Comparison of ENCODE assay signal across 19 cellular contexts in the genomic region with DNA sequence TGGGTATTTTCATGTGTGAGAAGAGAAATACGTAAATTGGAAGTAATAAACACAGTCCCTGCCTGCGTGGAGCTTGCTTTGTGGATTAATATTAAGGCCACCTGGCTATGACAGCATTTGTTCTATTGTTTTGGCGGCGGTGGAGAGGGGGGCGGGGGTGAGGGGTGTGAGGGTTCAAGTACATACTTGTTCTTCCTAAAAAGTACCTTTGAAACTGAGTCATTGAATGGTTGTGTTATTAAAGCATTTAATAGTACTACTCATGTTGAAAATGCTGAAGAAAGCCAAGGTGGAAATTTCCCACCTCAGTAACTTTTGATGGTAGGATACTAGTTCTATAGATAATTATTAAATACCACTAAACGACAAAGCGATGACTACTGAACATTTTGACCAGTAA.
A peak's percentile ranks its signal among the peaks of the same experiment; 100 is the strongest.
DNase-seq lines count a peak whose midpoint lies in the region; ATAC-seq and TF ChIP-seq lines count a peak whose summit lies in the region.
"Had no signal": no experiment of that assay in that cellular context is flagged by ENCODE, and none has a peak within 500 bp of the region (broad histone marks: within the 10 kb centered on the region; RNA-seq: fewer than 3 reads in every experiment).

No MANE protein-coding gene starts in this region.

- intact Hi-C loops in adrenal gland (cut with DNase I), result no loop called here

- TF ChIP-seq CTCF in adrenal gland (IDR thresholded peaks at IDR 0.05), result no peak

- 87% methylated on average over 7 of the region's 7 CpGs for WGBS in thymus
- WGBS in adrenal gland, 4 donors, result 75 to 83% (median 78%) methylated on average over 7 of the region's 7 CpGs

- TF ChIP-seq POLR2A in adrenal gland (IDR thresholded peaks at IDR 0.05), result no peak

- no peaks in the 10 kb centered on the region for H3K27me3 ChIP-seq in thymus (ENCODE audit: control insufficient read depth, insufficient read depth)
- H3K27me3 ChIP-seq in adrenal gland, result no peaks in the 10 kb centered on the region
- H3K27me3 ChIP-seq: BLaER1 treated with 17β-estradiol and CSF1 and Interleukin-3, amounts not matched to agents 10 nM and 100 nM; SJCRH30 had no signal

- H3K4me1 ChIP-seq in thymus (ENCODE audit: control insufficient read depth, insufficient read depth, low read length), result no peaks in the 10 kb centered on the region
- no peaks in the 10 kb centered on the region for H3K4me1 ChIP-seq in adrenal gland (replicated peaks in 1 of 2)
- H3K4me1 ChIP-seq: HAP-1, SJCRH30 had no signal

- peak; percentile 43 for DNase-seq in NCI-H748 (lab: John Stamatoyannopoulos, UW; ENCODE audit: unreplicated experiment)
- no peak for DNase-seq in NCI-H748 treated with DMSO at 0.1 percent for 48 hours (lab: John Stamatoyannopoulos, UW)
- DNase-seq in SW480 (ENCODE audit: low spot score), result peak; percentile 8
- DNase-seq in epithelial cell of prostate (ENCODE audit: low read depth, low spot score), result peak; percentile 34
- DNase-seq in adrenal gland, result no peak
- DNase-seq in stimulated activated naive CD4-positive, alpha-beta T cell (lab: John Stamatoyannopoulos, UW), result no peak
- DNase-seq: 8988T; Caco-2; CD4-positive, alpha-beta memory T cell; NCI-H1417; NCI-H1694 treated with DMSO at 0.1 percent for 48 hours; OCI-M1; SJCRH30 had no signal

- H3K4me3 ChIP-seq in thymus (ENCODE audit: low read length) (no peak overlapping the region), adrenal gland (no peak overlapping the region)
- H3K4me3 ChIP-seq: BLaER1 treated with 17β-estradiol and CSF1 and Interleukin-3, amounts not matched to agents 10 nM and 100 nM; GM23338; HAP-1; SJCRH30 had no signal

- H3K27ac ChIP-seq in epithelial cell of prostate (no peak overlapping the region), thymus (ENCODE audit: low read depth) (peak overlapping the region; percentile 1), adrenal gland (no peak overlapping the region)
- H3K27ac ChIP-seq: BLaER1 treated with 17β-estradiol and CSF1 and Interleukin-3, amounts not matched to agents 10 nM and 100 nM; HL-60; SJCRH30 had no signal

- H3K9me3 ChIP-seq in thymus (ENCODE audit: control insufficient read depth) (no peaks in the 10 kb centered on the region), adrenal gland (replicated peaks in 1 of 3) (no peaks in the 10 kb centered on the region)
- H3K9me3 ChIP-seq: BLaER1 treated with 17β-estradiol and CSF1 and Interleukin-3, amounts not matched to agents 10 nM and 100 nM; Caco-2; HAP-1; SJCRH30 had no signal

- H3K36me3 ChIP-seq in thymus (ENCODE audit: control insufficient read depth, insufficient read depth), result no peaks in the 10 kb centered on the region
- no peaks in the 10 kb centered on the region for H3K36me3 ChIP-seq in adrenal gland (replicated peaks in 1 of 2)
- H3K36me3 ChIP-seq: BLaER1 treated with 17β-estradiol and CSF1 and Interleukin-3, amounts not matched to agents 10 nM and 100 nM; HAP-1; SJCRH30 had no signal

- no peak for ATAC-seq in SK-N-SH treated with all-trans-retinoic acid at 6 μM for 48 hours
- ATAC-seq: GM23338 had no signal

TF ChIP-seq in SK-N-SH treated with all-trans-retinoic acid at 6 μM for 48 hours, 23 proteins besides CTCF, POLR2A, EP300 and RAD21:
- TF ChIP-seq, protein P1, sequence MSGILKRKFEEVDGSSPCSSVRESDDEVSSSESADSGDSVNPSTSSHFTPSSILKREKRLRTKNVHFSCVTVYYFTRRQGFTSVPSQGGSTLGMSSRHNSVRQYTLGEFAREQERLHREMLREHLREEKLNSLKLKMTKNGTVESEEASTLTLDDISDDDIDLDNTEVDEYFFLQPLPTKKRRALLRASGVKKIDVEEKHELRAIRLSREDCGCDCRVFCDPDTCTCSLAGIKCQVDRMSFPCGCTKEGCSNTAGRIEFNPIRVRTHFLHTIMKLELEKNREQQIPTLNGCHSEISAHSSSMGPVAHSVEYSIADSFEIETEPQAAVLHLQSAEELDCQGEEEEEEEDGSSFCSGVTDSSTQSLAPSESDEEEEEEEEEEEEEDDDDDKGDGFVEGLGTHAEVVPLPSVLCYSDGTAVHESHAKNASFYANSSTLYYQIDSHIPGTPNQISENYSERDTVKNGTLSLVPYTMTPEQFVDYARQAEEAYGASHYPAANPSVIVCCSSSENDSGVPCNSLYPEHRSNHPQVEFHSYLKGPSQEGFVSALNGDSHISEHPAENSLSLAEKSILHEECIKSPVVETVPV (CRISPR knock-in tag; IDR thresholded peaks at IDR 0.05), result no peak
- no peak for TF ChIP-seq ZNF565 (CRISPR knock-in tag; conservative IDR thresholded peaks at IDR 0.05; ENCODE audit: low read depth)
- no peak for TF ChIP-seq ZNF70 (CRISPR knock-in tag; IDR thresholded peaks at IDR 0.05)
- TF ChIP-seq OSR1 (CRISPR knock-in tag; IDR thresholded peaks at IDR 0.05), result no peak
- TF ChIP-seq ZNF8 (CRISPR knock-in tag; IDR thresholded peaks at IDR 0.05), result no peak
- TF ChIP-seq, protein P2, sequence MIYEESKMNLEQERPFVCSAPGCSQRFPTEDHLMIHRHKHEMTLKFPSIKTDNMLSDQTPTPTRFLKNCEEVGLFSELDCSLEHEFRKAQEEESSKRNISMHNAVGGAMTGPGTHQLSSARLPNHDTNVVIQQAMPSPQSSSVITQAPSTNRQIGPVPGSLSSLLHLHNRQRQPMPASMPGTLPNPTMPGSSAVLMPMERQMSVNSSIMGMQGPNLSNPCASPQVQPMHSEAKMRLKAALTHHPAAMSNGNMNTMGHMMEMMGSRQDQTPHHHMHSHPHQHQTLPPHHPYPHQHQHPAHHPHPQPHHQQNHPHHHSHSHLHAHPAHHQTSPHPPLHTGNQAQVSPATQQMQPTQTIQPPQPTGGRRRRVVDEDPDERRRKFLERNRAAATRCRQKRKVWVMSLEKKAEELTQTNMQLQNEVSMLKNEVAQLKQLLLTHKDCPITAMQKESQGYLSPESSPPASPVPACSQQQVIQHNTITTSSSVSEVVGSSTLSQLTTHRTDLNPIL (CRISPR knock-in tag; IDR thresholded peaks at IDR 0.05; ENCODE audit: low read depth), result no peak
- no peak for TF ChIP-seq GLIS3 (CRISPR knock-in tag; IDR thresholded peaks at IDR 0.05)
- no peak for TF ChIP-seq BACH2 (CRISPR knock-in tag; IDR thresholded peaks at IDR 0.05; ENCODE audit: borderline replicate concordance)
- TF ChIP-seq, protein P3, sequence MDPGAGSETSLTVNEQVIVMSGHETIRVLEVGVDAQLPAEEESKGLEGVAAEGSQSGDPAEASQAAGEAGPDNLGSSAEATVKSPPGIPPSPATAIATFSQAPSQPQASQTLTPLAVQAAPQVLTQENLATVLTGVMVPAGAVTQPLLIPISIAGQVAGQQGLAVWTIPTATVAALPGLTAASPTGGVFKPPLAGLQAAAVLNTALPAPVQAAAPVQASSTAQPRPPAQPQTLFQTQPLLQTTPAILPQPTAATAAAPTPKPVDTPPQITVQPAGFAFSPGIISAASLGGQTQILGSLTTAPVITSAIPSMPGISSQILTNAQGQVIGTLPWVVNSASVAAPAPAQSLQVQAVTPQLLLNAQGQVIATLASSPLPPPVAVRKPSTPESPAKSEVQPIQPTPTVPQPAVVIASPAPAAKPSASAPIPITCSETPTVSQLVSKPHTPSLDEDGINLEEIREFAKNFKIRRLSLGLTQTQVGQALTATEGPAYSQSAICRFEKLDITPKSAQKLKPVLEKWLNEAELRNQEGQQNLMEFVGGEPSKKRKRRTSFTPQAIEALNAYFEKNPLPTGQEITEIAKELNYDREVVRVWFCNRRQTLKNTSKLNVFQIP (CRISPR knock-in tag; IDR thresholded peaks at IDR 0.05; ENCODE audit: borderline replicate concordance, low read depth), result no peak
- no peak for TF ChIP-seq ISL1 (CRISPR knock-in tag; IDR thresholded peaks at IDR 0.05)
- TF ChIP-seq TOX (CRISPR knock-in tag; IDR thresholded peaks at IDR 0.05; ENCODE audit: borderline replicate concordance), result no peak
- no peak for TF ChIP-seq SNAI2 (CRISPR knock-in tag; IDR thresholded peaks at IDR 0.05)
- TF ChIP-seq, protein P4, sequence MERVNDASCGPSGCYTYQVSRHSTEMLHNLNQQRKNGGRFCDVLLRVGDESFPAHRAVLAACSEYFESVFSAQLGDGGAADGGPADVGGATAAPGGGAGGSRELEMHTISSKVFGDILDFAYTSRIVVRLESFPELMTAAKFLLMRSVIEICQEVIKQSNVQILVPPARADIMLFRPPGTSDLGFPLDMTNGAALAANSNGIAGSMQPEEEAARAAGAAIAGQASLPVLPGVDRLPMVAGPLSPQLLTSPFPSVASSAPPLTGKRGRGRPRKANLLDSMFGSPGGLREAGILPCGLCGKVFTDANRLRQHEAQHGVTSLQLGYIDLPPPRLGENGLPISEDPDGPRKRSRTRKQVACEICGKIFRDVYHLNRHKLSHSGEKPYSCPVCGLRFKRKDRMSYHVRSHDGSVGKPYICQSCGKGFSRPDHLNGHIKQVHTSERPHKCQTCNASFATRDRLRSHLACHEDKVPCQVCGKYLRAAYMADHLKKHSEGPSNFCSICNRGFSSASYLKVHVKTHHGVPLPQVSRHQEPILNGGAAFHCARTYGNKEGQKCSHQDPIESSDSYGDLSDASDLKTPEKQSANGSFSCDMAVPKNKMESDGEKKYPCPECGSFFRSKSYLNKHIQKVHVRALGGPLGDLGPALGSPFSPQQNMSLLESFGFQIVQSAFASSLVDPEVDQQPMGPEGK (CRISPR knock-in tag; IDR thresholded peaks at IDR 0.05; ENCODE audit: borderline replicate concordance), result no peak
- TF ChIP-seq RARB (CRISPR knock-in tag; IDR thresholded peaks at IDR 0.05), result no peak
- no peak for TF ChIP-seq ZFP3 (CRISPR knock-in tag; IDR thresholded peaks at IDR 0.05)

Comparison
In these comparisons a context has a peak if more than half of its experiments do, and no peak if none do; other contexts are left out.
1. DNase-seq: peak in NCI-H748 (single experiment), SW480 (single experiment) and epithelial cell of prostate (single experiment); none in NCI-H748 treated with DMSO at 0.1 percent for 48 hours (single experiment), adrenal gland (0 of 7) and stimulated activated naive CD4-positive, alpha-beta T cell (0 of 6).